ENCODE assay signal across 12 cellular contexts in genomic region chr4:38330321-38330720, GRCh38.
"Had no signal": no experiment of that assay in that cellular context is flagged by ENCODE, and none has a peak within 500 bp of the region (broad histone marks: within the 10 kb centered on the region; RNA-seq: fewer than 3 reads in every experiment).

No MANE protein-coding gene starts in this region.

- DNase-seq: foreskin melanocyte; left ventricle myocardium superior; stimulated activated CD4-positive, alpha-beta T cell treated with anti-CD3 and anti-CD28 coated beads, Interleukin-1b, Interleukin-23, amount 100 ng/mL, for 48 hours; thyroid gland; uterus had no signal

- H3K4me1 ChIP-seq: ascending aorta, thyroid gland, uterus had no signal

- H3K36me3 Mint-ChIP-seq: memory B cell had no signal

- H3K27ac ChIP-seq: ascending aorta, epithelial cell of prostate, thyroid gland, uterus had no signal

- ATAC-seq: left ventricle myocardium superior; natural killer cell treated with Interleukin-12 subunit alpha and Interleukin-12 subunit beta and Interleukin-15 and Interleukin-18, amount 100 ng/mL, for 72 hours had no signal

- H3K27me3 Mint-ChIP-seq: natural killer cell treated with Interleukin-12 subunit alpha and Interleukin-12 subunit beta and Interleukin-15 and Interleukin-18, amount 100 ng/mL, for 72 hours had no signal

- H3K4me3 Mint-ChIP-seq: activated T-helper 1 cell treated with anti-CD3 and anti-CD28 coated beads, Interleukin-12 subunit alpha, Interleukin-12 subunit beta, Interleukin-2, Interleukin-4 antibody, amounts not matched to agents 30 ng/mL and 10 ng/mL and 1 ng/mL, durations not matched to agents 14 hours and 24 hours and 36 hours; memory B cell; natural killer cell treated with Interleukin-12 subunit alpha and Interleukin-12 subunit beta and Interleukin-15 and Interleukin-18, amount 100 ng/mL, for 72 hours had no signal

- H3K9me3 ChIP-seq: ascending aorta, thyroid gland, uterus had no signal

- H3K36me3 ChIP-seq: ascending aorta, thyroid gland, uterus had no signal

- H3K27me3 ChIP-seq: ascending aorta, thyroid gland, uterus had no signal

- H3K27ac Mint-ChIP-seq: memory B cell had no signal

- H3K4me3 ChIP-seq: ascending aorta, thyroid gland, uterus had no signal

- FAIRE-seq: bronchial epithelial cell, TTC549 had no signal
